1 cellular context compared by ENCODE assay signal in genomic region chr12:54306925-54307731, GRCh38.
TF ChIP-seq lines count a peak whose summit lies in the region.

No MANE protein-coding gene starts in this region.

TF ChIP-seq in K562, 482 proteins besides CTCF, POLR2A, EP300 and RAD21 (continued from another document and continues in another):
- TF ChIP-seq HDAC2 (IDR thresholded peaks at IDR 0.05) (0 out of 2 replicates have a peak, but pooled peaks have one; percentile 79), PTBP1 (IDR thresholded peaks at IDR 0.05; ENCODE audit: low read depth, low read length) (no peak), ZBTB33 (CRISPR knock-in tag; IDR thresholded peaks at IDR 0.05) (no peak), ATF4 (CRISPR knock-in tag; IDR thresholded peaks at IDR 0.05) (no peak), DLX4 (CRISPR knock-in tag; IDR thresholded peaks at IDR 0.05) (no peak), RBM22 (IDR thresholded peaks at IDR 0.05; ENCODE audit: low read depth, low read length, poor library complexity, severe bottlenecking) (no peak), ZNF133 (CRISPR knock-in tag; IDR thresholded peaks at IDR 0.05) (no peak), SMAD2 (IDR thresholded peaks at IDR 0.05; ENCODE audit: low read depth, low read length) (no peak), PATZ1 (CRISPR knock-in tag; IDR thresholded peaks at IDR 0.05; ENCODE audit: borderline replicate concordance) (no peak), DPF2 (IDR thresholded peaks at IDR 0.05) (peak; percentile 72; the same call in 1 of the 2 replicates), ELF4 (CRISPR knock-in tag; IDR thresholded peaks at IDR 0.05) (peak; percentile 41; the same call in 1 of the 2 replicates), CXXC5 (CRISPR knock-in tag; IDR thresholded peaks at IDR 0.05) (peak; percentile 78), SAFB (IDR thresholded peaks at IDR 0.05; ENCODE audit: borderline replicate concordance, low read depth, low read length) (no peak), CREB3 (tag; conservative IDR thresholded peaks at IDR 0.05; ENCODE audit: low read depth) (no peak), ETS2 (tag; IDR thresholded peaks at IDR 0.05; ENCODE audit: borderline replicate concordance, poor library complexity, severe bottlenecking) (no peak), HMGXB4 (CRISPR knock-in tag; IDR thresholded peaks at IDR 0.05) (no peak), CEBPZ (IDR thresholded peaks at IDR 0.05; ENCODE audit: borderline replicate concordance, low read depth, low read length) (no peak), NFIX (CRISPR knock-in tag; IDR thresholded peaks at IDR 0.05; ENCODE audit: low read depth) (peak; percentile 63; the same call in 1 of the 2 replicates), FOXJ2 (tag; IDR thresholded peaks at IDR 0.05) (no peak), REST (CRISPR knock-in tag; IDR thresholded peaks at IDR 0.05; ENCODE audit: low read depth) (no peak), HMG20A (CRISPR knock-in tag; conservative IDR thresholded peaks at IDR 0.05) (no peak), PTRF (tag; IDR thresholded peaks at IDR 0.05) (no peak), MTA1 (IDR thresholded peaks at IDR 0.05; ENCODE audit: borderline replicate concordance) (peak; percentile 44; the same call in 1 of the 2 replicates), POLR2AphosphoS2 (IDR thresholded peaks at IDR 0.05; ENCODE audit: low read length) (0 out of 2 replicates have a peak, but pooled peaks have one; percentile 59), MTF1 (CRISPR knock-in tag; IDR thresholded peaks at IDR 0.05; ENCODE audit: borderline replicate concordance) (no peak), NBN (IDR thresholded peaks at IDR 0.05; ENCODE audit: low read depth) (peak; percentile 73; the same call in 1 of the 2 replicates), USF2 (CRISPR knock-in tag; IDR thresholded peaks at IDR 0.05) (no peak), TSHZ1 (CRISPR knock-in tag; IDR thresholded peaks at IDR 0.05) (no peak), ZBTB17 (CRISPR knock-in tag; IDR thresholded peaks at IDR 0.05) (no peak), MYC (IDR thresholded peaks at IDR 0.05; ENCODE audit: low read depth, low read length) (peak; percentile 77), MYC (CRISPR knock-in tag; IDR thresholded peaks at IDR 0.05; ENCODE audit: borderline replicate concordance, low read depth) (no peak), ZBTB12 (CRISPR knock-in tag; IDR thresholded peaks at IDR 0.05) (no peak), NCOR1 (IDR thresholded peaks at IDR 0.05) (peak; percentile 64)
